Comparison of ENCODE assay signal across 1 cellular context in the genomic region with DNA sequence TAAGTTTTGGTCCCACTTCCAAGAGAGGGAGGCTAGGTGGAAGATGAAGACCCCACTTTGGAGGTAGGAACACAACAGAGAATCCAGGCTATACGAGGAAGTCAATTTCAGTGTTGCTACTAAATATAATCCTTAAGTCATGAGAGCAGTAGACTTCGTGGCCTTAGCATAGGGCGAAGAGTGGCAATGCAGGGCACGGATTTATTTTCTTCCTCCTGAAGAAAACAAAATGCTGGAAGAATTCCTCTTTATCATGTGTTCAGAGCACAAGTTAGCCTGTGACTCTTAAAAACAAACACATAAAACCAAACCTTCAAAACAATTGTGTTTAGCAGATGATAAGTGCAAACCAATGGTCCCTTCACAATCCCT.
TF ChIP-seq lines count a peak whose summit lies in the region.

No MANE protein-coding gene starts in this region.

TF ChIP-seq in A549, 52 proteins besides CTCF, POLR2A, EP300 and RAD21 (continued from another document):
- TF ChIP-seq HEYL (CRISPR knock-in tag; IDR thresholded peaks at IDR 0.05): peak; percentile 59; the same call in 1 of the 2 replicates
- TF ChIP-seq, protein P1, sequence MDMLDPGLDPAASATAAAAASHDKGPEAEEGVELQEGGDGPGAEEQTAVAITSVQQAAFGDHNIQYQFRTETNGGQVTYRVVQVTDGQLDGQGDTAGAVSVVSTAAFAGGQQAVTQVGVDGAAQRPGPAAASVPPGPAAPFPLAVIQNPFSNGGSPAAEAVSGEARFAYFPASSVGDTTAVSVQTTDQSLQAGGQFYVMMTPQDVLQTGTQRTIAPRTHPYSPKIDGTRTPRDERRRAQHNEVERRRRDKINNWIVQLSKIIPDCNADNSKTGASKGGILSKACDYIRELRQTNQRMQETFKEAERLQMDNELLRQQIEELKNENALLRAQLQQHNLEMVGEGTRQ (IDR thresholded peaks at IDR 0.05): no peak
- TF ChIP-seq TP53 (CRISPR knock-in tag; IDR thresholded peaks at IDR 0.05): 0 out of 2 replicates have a peak, but pooled peaks have one; percentile 7
- TF ChIP-seq HES2 (IDR thresholded peaks at IDR 0.05): no peak
- TF ChIP-seq JUN (IDR thresholded peaks at IDR 0.05): no peak
- TF ChIP-seq HOXB5 (CRISPR knock-in tag; IDR thresholded peaks at IDR 0.05): 0 out of 2 replicates have a peak, but pooled peaks have one; percentile 53
